ENCODE assay signal across 18 cellular contexts in genomic region chr18:52275817-52276216, GRCh38.
"Had no signal": no experiment of that assay in that cellular context is flagged by ENCODE, and none has a peak within 500 bp of the region (broad histone marks: within the 10 kb centered on the region; RNA-seq: fewer than 3 reads in every experiment).

No MANE protein-coding gene starts in this region.

- H3K4me3 ChIP-seq: MG63 had no signal

- H3K9me3 ChIP-seq: MG63, SK-N-SH had no signal

- H3K4me2 ChIP-seq: SK-N-SH had no signal

- H3K9ac ChIP-seq: SK-N-SH had no signal

- ATAC-seq: T-cell had no signal

- H3K9me2 ChIP-seq: SK-N-SH had no signal

- H3K27me3 ChIP-seq: MG63 had no signal

- DNase-seq: KBM-7, MG63, NCI-H1092 treated with DMSO at 0.1 percent for 48 hours, NCI-H1436 treated with DMSO at 0.1 percent for 48 hours, NCI-H1694, NCI-H187 treated with DMSO at 0.1 percent for 48 hours, NCI-H2029 treated with DMSO at 0.1 percent for 48 hours, NCI-H2171 treated with DMSO at 0.1 percent for 48 hours, NCI-H345, NCI-H526 treated with DMSO at 0.1 percent for 48 hours, NCI-H774, Right ventricle myocardium superior, RPMI8226, SIG-M5, SK-N-SH, SW 1271, T-cell had no signal

- H3K36me3 ChIP-seq: MG63 had no signal

- FAIRE-seq: RCC 7860 had no signal
